Comparison of ENCODE assay signal across 9 cellular contexts in the genomic region with DNA sequence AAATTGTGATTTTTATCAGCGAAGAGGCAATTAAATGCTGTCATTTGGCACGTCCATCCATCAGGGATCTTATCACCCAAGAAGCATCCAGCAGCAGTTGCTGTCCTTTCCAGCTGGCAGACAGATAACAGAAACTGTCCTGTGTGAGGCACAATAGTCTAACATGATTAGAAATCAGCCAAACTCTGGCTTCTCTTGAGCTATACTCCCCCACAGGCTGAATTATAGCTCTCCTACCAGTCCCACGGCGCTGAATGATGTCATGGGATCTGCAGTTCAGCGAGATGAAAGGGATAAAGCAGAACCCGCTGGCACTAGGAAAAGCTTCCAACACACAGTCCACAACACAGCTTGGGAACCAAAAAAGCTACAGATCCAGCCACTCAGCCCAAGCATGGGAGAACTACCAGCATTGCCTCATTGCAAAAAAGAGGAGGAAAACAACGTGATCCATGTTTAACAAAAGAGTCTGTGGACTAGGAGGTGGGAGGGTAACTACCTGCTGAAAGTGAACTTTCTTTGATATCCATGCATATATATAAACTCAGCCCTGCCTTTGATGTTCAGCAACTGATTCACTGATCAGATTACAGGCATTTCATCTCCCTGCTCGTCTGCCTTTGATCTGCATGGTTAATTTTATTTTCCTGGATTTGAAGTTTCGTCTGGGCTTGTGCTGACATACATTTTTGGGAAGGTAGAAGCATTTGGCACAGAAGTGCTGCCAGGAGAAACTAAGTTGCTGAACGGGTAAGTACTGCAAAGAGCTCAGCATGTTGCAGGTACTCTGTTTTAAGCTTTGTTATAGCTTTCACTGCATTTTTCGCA. TPM values are rescaled to one million over a fixed set of nuclear protein-coding genes. Genes with fewer than 3 reads are reported as not detected.
DNase-seq lines count a peak whose midpoint lies in the region; ATAC-seq and TF ChIP-seq lines count a peak whose summit lies in the region.
"Had no signal": no experiment of that assay in that cellular context is flagged by ENCODE, and none has a peak within 500 bp of the region (broad histone marks: within the 10 kb centered on the region; RNA-seq: fewer than 3 reads in every experiment).

TSS of gene TNFRSF19 (plus strand) at position 314 of the 828 bp plus-strand sequence. CDS start 19,772 bp downstream, outside the sequence.

- DNase-seq in GM12864 (ENCODE audit: low read depth) (no peak), SK-N-DZ (ENCODE audit: low spot score) (peak; percentile 97), head of caudate nucleus (peak in 23 of 42 donors; percentile 9 to 63 (median 30)), retina (peak; percentile 55), NOMO-1 (lab: John Stamatoyannopoulos, UW; ENCODE audit: unreplicated experiment in 2 of 2) (no peak), globus pallidus (ENCODE audit: low spot score) (no peak)
- no peak for DNase-seq in activated CD4-positive, alpha-beta T cell treated with anti-CD3 and anti-CD28 coated beads, Interleukin-2, amount 50 U/mL, for 4 hours
- DNase-seq in stimulated activated effector memory CD8-positive, alpha-beta T cell treated with anti-CD3 and anti-CD28 coated beads, Interleukin-12 subunit alpha, Interleukin-12 subunit beta, amount 100 ng/mL, for 72 hours (ENCODE audit: low spot score in 2 of 2), result no peak

- no peak within 1 kb of the TSS for H3K27ac Mint-ChIP-seq in stimulated activated effector memory CD8-positive, alpha-beta T cell treated with anti-CD3 and anti-CD28 coated beads, Interleukin-12 subunit alpha, Interleukin-12 subunit beta, amount 100 ng/mL, for 72 hours

- no peak for ATAC-seq in stimulated activated effector memory CD8-positive, alpha-beta T cell treated with anti-CD3 and anti-CD28 coated beads, Interleukin-12 subunit alpha, Interleukin-12 subunit beta, amount 100 ng/mL, for 72 hours

- H3K36me3 Mint-ChIP-seq in stimulated activated effector memory CD8-positive, alpha-beta T cell treated with anti-CD3 and anti-CD28 coated beads, Interleukin-12 subunit alpha, Interleukin-12 subunit beta, amount 100 ng/mL, for 72 hours, result no peaks in the 10 kb centered on the region

- H3K4me1 Mint-ChIP-seq in stimulated activated effector memory CD8-positive, alpha-beta T cell treated with anti-CD3 and anti-CD28 coated beads, Interleukin-12 subunit alpha, Interleukin-12 subunit beta, amount 100 ng/mL, for 72 hours, result no peaks in the 10 kb centered on the region
- H3K4me1 Mint-ChIP-seq: central memory CD8-positive, alpha-beta T cell had no signal

- H3K4me3 Mint-ChIP-seq in stimulated activated effector memory CD8-positive, alpha-beta T cell treated with anti-CD3 and anti-CD28 coated beads, Interleukin-12 subunit alpha, Interleukin-12 subunit beta, amount 100 ng/mL, for 72 hours, result no peak within 1 kb of the TSS
- H3K4me3 Mint-ChIP-seq: central memory CD8-positive, alpha-beta T cell had no signal

- peak within 1 kb of the TSS; percentile 52 for H3K4me3 ChIP-seq in GM12864 (ENCODE audit: low read depth, low read length)

- H3K9me3 Mint-ChIP-seq in stimulated activated effector memory CD8-positive, alpha-beta T cell treated with anti-CD3 and anti-CD28 coated beads, Interleukin-12 subunit alpha, Interleukin-12 subunit beta, amount 100 ng/mL, for 72 hours, result no peaks in the 10 kb centered on the region
- H3K9me3 Mint-ChIP-seq: central memory CD8-positive, alpha-beta T cell had no signal

- intact Hi-C loops in head of caudate nucleus (cut with DNase I), result no loop called here

- TF ChIP-seq CTCF in GM12864 (IDR thresholded peaks at IDR 0.05; ENCODE audit: low read depth, low read length, missing control alignments), result no peak

RNA-seq across cellular contexts. Expression of gene TNFRSF19, which starts in this region (rescaled TPM):
- polyA plus RNA-seq in SK-N-DZ (2014; cell fraction: cytosol; rRNA removed), result 3.0 and 3.3 TPM in 2 replicates
- polyA plus RNA-seq in SK-N-DZ (2014; cell fraction: nucleus; rRNA removed), result 2.4 and 4.4 TPM in 2 replicates

Comparison
In these comparisons a context has a peak if more than half of its experiments do, and no peak if none do; other contexts are left out.
1. DNase-seq: peak in SK-N-DZ (single experiment), head of caudate nucleus (23 of 42) and retina (single experiment); none in GM12864 (single experiment), activated CD4-positive, alpha-beta T cell treated with anti-CD3 and anti-CD28 coated beads, Interleukin-2, amount 50 U/mL, for 4 hours (0 of 2), stimulated activated effector memory CD8-positive, alpha-beta T cell treated with anti-CD3 and anti-CD28 coated beads, Interleukin-12 subunit alpha, Interleukin-12 subunit beta, amount 100 ng/mL, for 72 hours (0 of 2), NOMO-1 (0 of 2) and globus pallidus (single experiment).